ENCODE assay signal across 8 cellular contexts in genomic region chr10:128150551-128150950, GRCh38. TPM values are rescaled to one million over a fixed set of nuclear protein-coding genes. Genes with fewer than 3 reads are reported as not detected.
DNase-seq lines count a peak whose midpoint lies in the region; TF ChIP-seq lines count a peak whose summit lies in the region.

No MANE protein-coding gene starts in this region.

- H3K27ac Mint-ChIP-seq in CD4-positive, alpha-beta memory T cell, result peak overlapping the region in 2 of 7 donors; percentile 3 to 21
- H3K27ac Mint-ChIP-seq in neural progenitor cell, result no peak overlapping the region

- CTCF ChIA-PET in CD4-positive, alpha-beta memory T cell (lab: Charles Lee; ENCODE audit: partially characterized antibody), result interaction anchor here (0.6 to 3.8 kb wide), 26 partner anchors 9 to 245 kb away, joined by 3 to 91 read pairs (median 6); partner anchors contain the start of genes MKI67 and PTPRE

- DNase-seq in CD4-positive, alpha-beta memory T cell, result no peak
- DNase-seq in MG63 (no peak), neural progenitor cell (ENCODE audit: low spot score) (peak; percentile 11), SIG-M5 treated with dmso at 0.1 percent for 504 hours (lab: John Stamatoyannopoulos, UW; ENCODE audit: unreplicated experiment) (no peak), NCI-H1436 treated with DMSO at 0.1 percent for 48 hours (lab: John Stamatoyannopoulos, UW) (no peak), NCI-H82 treated with DMSO at 0.1 percent for 48 hours (lab: John Stamatoyannopoulos, UW; ENCODE audit: unreplicated experiment) (no peak)
- DNase-seq in effector memory CD4-positive, alpha-beta T cell, result no peak
- no peak for DNase-seq in stimulated activated naive CD4-positive, alpha-beta T cell treated with Interleukin-2 at 50 U/mL for 16 hours (lab: John Stamatoyannopoulos, UW)

- POLR2A ChIA-PET in CD4-positive, alpha-beta memory T cell (lab: Charles Lee; ENCODE audit: partially characterized antibody), result interaction anchor here (1.0 kb wide), 1 partner anchor 37 kb away, joined by 3 read pairs; no protein-coding TSS in a partner anchor

- peaks cover 2 to 3% of the 10 kb centered on the region in 2 donors for H3K27me3 Mint-ChIP-seq in CD4-positive, alpha-beta memory T cell
- peaks cover 14% of the 10 kb centered on the region for H3K27me3 Mint-ChIP-seq in neural progenitor cell (ENCODE audit: insufficient read depth, low read depth)

- peaks cover 3% of the 10 kb centered on the region for H3K4me1 ChIP-seq in CD4-positive, alpha-beta memory T cell (ENCODE audit: insufficient read depth, low read length)
- peaks cover 8% of the 10 kb centered on the region for H3K4me1 ChIP-seq in effector memory CD4-positive, alpha-beta T cell (ENCODE audit: control insufficient read depth, insufficient read depth, low read length, poor library complexity, severe bottlenecking)
- H3K4me1 ChIP-seq in neural progenitor cell, result peaks cover 6% of the 10 kb centered on the region

- H3K9ac ChIP-seq in neural progenitor cell, result no peak overlapping the region

- peak overlapping the region; percentile 60 to 78 (median 68) for H3K4me3 Mint-ChIP-seq in CD4-positive, alpha-beta memory T cell
- peak overlapping the region; percentile 70 for H3K4me3 Mint-ChIP-seq in neural progenitor cell

- H3K36me3 ChIP-seq in CD4-positive, alpha-beta memory T cell (ENCODE audit: insufficient read depth, low read length), result no peaks in the 10 kb centered on the region
- no peaks in the 10 kb centered on the region for H3K36me3 ChIP-seq in MG63
- H3K36me3 ChIP-seq in effector memory CD4-positive, alpha-beta T cell (ENCODE audit: control insufficient read depth, insufficient read depth, low read length), result no peaks in the 10 kb centered on the region
- H3K36me3 ChIP-seq in neural progenitor cell, result no peaks in the 10 kb centered on the region

- peak overlapping the region in 1 of 2 donors; percentile 91 for H3K4me3 ChIP-seq in CD4-positive, alpha-beta memory T cell (ENCODE audit: low read length in 2 of 2)
- peak overlapping the region; percentile 58 for H3K4me3 ChIP-seq in MG63
- H3K4me3 ChIP-seq in effector memory CD4-positive, alpha-beta T cell (ENCODE audit: insufficient read depth, low read depth, low read length, poor library complexity, severe bottlenecking), result peak overlapping the region; percentile 80
- peak overlapping the region; percentile 49 for H3K4me3 ChIP-seq in neural progenitor cell

- H3K4me2 ChIP-seq in neural progenitor cell, result peak overlapping the region; percentile 73

- intact Hi-C loops in CD4-positive, alpha-beta memory T cell (cut with micrococcal nuclease), result loop anchor here (1.0 to 5.0 kb wide), 6 partner anchors 24 to 433 kb away; partner anchors contain the start of genes MKI67 and PTPRE

- no peaks in the 10 kb centered on the region for H3K79me2 ChIP-seq in neural progenitor cell (ENCODE audit: low read depth)

- no peaks in the 10 kb centered on the region for H4K20me1 ChIP-seq in neural progenitor cell (ENCODE audit: low read depth)

- no peak overlapping the region for H3K27ac ChIP-seq in CD4-positive, alpha-beta memory T cell (ENCODE audit: low read depth, low read length)
- H3K27ac ChIP-seq in effector memory CD4-positive, alpha-beta T cell (ENCODE audit: insufficient read depth, low read length, poor library complexity, severe bottlenecking), result no peak overlapping the region
- no peak overlapping the region for H3K27ac ChIP-seq in neural progenitor cell

- no peak for TF ChIP-seq CTCF in neural progenitor cell (IDR thresholded peaks at IDR 0.05)

- peak overlapping the region; percentile 65 for H2AFZ ChIP-seq in neural progenitor cell (replicated peaks)

- H3F3A ChIP-seq in neural progenitor cell (ENCODE audit: low read depth), result peaks cover 8% of the 10 kb centered on the region

- no peaks in the 10 kb centered on the region for H3K9me3 Mint-ChIP-seq in CD4-positive, alpha-beta memory T cell
- no peaks in the 10 kb centered on the region for H3K9me3 Mint-ChIP-seq in neural progenitor cell

- peaks cover 4 to 15% (median 9%) of the 10 kb centered on the region in 4 donors for H3K4me1 Mint-ChIP-seq in CD4-positive, alpha-beta memory T cell
- peaks cover 17% of the 10 kb centered on the region for H3K4me1 Mint-ChIP-seq in neural progenitor cell

- no peaks in the 10 kb centered on the region for H3K27me3 ChIP-seq in CD4-positive, alpha-beta memory T cell (ENCODE audit: insufficient read depth, low read length)
- H3K27me3 ChIP-seq in MG63 (no peaks in the 10 kb centered on the region), neural progenitor cell (peaks cover 20% of the 10 kb centered on the region)
- H3K27me3 ChIP-seq in effector memory CD4-positive, alpha-beta T cell (replicated peaks; ENCODE audit: control insufficient read depth, insufficient read depth, low read length, poor library complexity, severe bottlenecking), result no peaks in the 10 kb centered on the region

- no peaks in the 10 kb centered on the region for H3K9me3 ChIP-seq in CD4-positive, alpha-beta memory T cell (ENCODE audit: control insufficient read depth in 1 of 2, low read length in 2 of 2)
- no peaks in the 10 kb centered on the region for H3K9me3 ChIP-seq in MG63
- no peaks in the 10 kb centered on the region for H3K9me3 ChIP-seq in effector memory CD4-positive, alpha-beta T cell (ENCODE audit: control insufficient read depth, low read length)
- no peaks in the 10 kb centered on the region for H3K9me3 ChIP-seq in neural progenitor cell (ENCODE audit: low read depth)

- no peaks in the 10 kb centered on the region for H3K36me3 Mint-ChIP-seq in CD4-positive, alpha-beta memory T cell
- no peaks in the 10 kb centered on the region for H3K36me3 Mint-ChIP-seq in neural progenitor cell

RNA-seq across cellular contexts. Expression of gene MKI67, which starts 24.3 kb away (rescaled TPM):
- total RNA-seq in CD4-positive, alpha-beta memory T cell, result under 1 TPM; 0.17 to 0.93 TPM
- under 1 TPM in 1 of 2 donors, not detected in 1; 0.11 TPM for polyA plus RNA-seq in CD4-positive, alpha-beta memory T cell
- 15.0 and 17.9 TPM in 2 replicates for total RNA-seq in MG63 (2014; rRNA removed; shearing (Covaris generic); ENCODE audit: low replicate concordance)
- 65.8 and 71.3 TPM in 2 replicates for total RNA-seq in neural progenitor cell (ENCODE audit: low replicate concordance)
